Comparison of ENCODE assay signal across 11 cellular contexts in genomic region chrX:134101636-134102035, GRCh38.
"Had no signal": no experiment of that assay in that cellular context is flagged by ENCODE, and none has a peak within 500 bp of the region (broad histone marks: within the 10 kb centered on the region; RNA-seq: fewer than 3 reads in every experiment).

No MANE protein-coding gene starts in this region.

- H3K27ac ChIP-seq: GM23248 had no signal

- H3K4me1 ChIP-seq: HAP-1 had no signal

- H3K27ac Mint-ChIP-seq: GM23338, H9, HFFc6 had no signal

- H3K4me2 ChIP-seq: GM23338 had no signal

- H3K4me3 Mint-ChIP-seq: GM23338, H9, HFFc6 had no signal

- H2AFZ ChIP-seq: GM23248, GM23338 had no signal

- H3K9me3 ChIP-seq: HAP-1 had no signal

- ATAC-seq: GM23338, HCT116 had no signal

- H3K9ac ChIP-seq: GM23248 had no signal

- H3K36me3 ChIP-seq: HAP-1 had no signal

- FAIRE-seq: H1, H54 had no signal

- H3K4me1 Mint-ChIP-seq: GM23338, H9 had no signal

- DNase-seq: GM23248, GOT3, H7, H9, HCEC 1CT, HFFc6 had no signal

- H3K4me3 ChIP-seq: GM23248, GM23338, HAP-1 had no signal
